Comparison of ENCODE assay signal across 8 cellular contexts in genomic region chr12:121229879-121230537, GRCh38. TPM values are rescaled to one million over a fixed set of nuclear protein-coding genes. Genes with fewer than 3 reads are reported as not detected.
DNase-seq lines count a peak whose midpoint lies in the region; ATAC-seq and TF ChIP-seq lines count a peak whose summit lies in the region.
"Not testable (repeated sequence)": the region's sequence is repeated elsewhere in the genome, so short reads cannot be mapped to it uniquely, and the experiment has no call there.

No MANE protein-coding gene starts in this region.

- peak overlapping the region; percentile 29 to 76 (median 70) for H3K27ac ChIP-seq in esophagus squamous epithelium
- H3K27ac ChIP-seq in lung (ENCODE audit: low read depth in 1 of 2, low read length in 1 of 2), result not testable (repeated sequence)

- H3K36me3 Mint-ChIP-seq in T-helper 17 cell (ENCODE audit: low read depth), result not testable (repeated sequence)

- H3K4me1 Mint-ChIP-seq in T-helper 17 cell, result not testable (repeated sequence)

- H3K27me3 ChIP-seq in HAP-1 (ENCODE audit: low read depth); esophagus squamous epithelium; lung (ENCODE audit: control insufficient read depth, insufficient read depth): not testable (repeated sequence)

- 29 to 45% methylated on average over 16 to 19 of the region's 19 CpGs for WGBS in esophagus squamous epithelium, 2 donors
- 40 to 44% methylated on average over 19 of the region's 19 CpGs for WGBS in lung, 2 donors

- ATAC-seq in T-helper 17 cell (peak; percentile 75), lung (ENCODE audit: insufficient read depth, low FRiP score) (peak; percentile 67)

- H3K9me3 ChIP-seq in HAP-1; T-helper 17 cell (ENCODE audit: control insufficient read depth, low read length, poor library complexity, severe bottlenecking); esophagus squamous epithelium; lung (ENCODE audit: control insufficient read depth in 2 of 2, insufficient read depth in 1 of 2, low read length in 1 of 2): not testable (repeated sequence)

- DNase-seq in C1 segment of cervical spinal cord (lab: John Stamatoyannopoulos, UW), result peak in 11 of 14 donors; percentile 7 to 70 (median 32)
- peak; percentile 59 to 91 for DNase-seq in HAP-1 (ENCODE audit: low spot score in 2 of 2)
- peak; percentile 46 for DNase-seq in NCI-H2196 (lab: John Stamatoyannopoulos, UW; ENCODE audit: unreplicated experiment)
- DNase-seq in T-helper 17 cell, result peak; percentile 38 to 45 (median 45)
- DNase-seq in activated gamma-delta T cell treated with Interleukin-2 at 50 U/mL for 16 hours, result peak; percentile 53
- not testable (repeated sequence) for DNase-seq in esophagus squamous epithelium (lab: John Stamatoyannopoulos, UW)
- DNase-seq in lung (ENCODE audit: low spot score), result peak; percentile 69
- DNase-seq in stimulated activated CD4-positive, alpha-beta T cell treated with anti-CD3 and anti-CD28 coated beads, Interleukin-1b, Interleukin-23, amount 100 ng/mL, for 4 hours (ENCODE audit: low read depth in 2 of 2), result peak; percentile 42 to 49

- H3K4me3 Mint-ChIP-seq in T-helper 17 cell, result peak overlapping the region; percentile 36

- H3K4me3 ChIP-seq in HAP-1, esophagus squamous epithelium, lung: not testable (repeated sequence)

- not testable (repeated sequence) for TF ChIP-seq POLR2A in esophagus squamous epithelium (IDR thresholded peaks at IDR 0.05)

- H3K36me3 ChIP-seq in HAP-1 (replicated peaks), result not testable (repeated sequence)
- H3K36me3 ChIP-seq in esophagus squamous epithelium (peaks cover 0 to 47% (median 7%) of the 10 kb centered on the region in 3 donors), lung (ENCODE audit: control insufficient read depth in 2 of 2, insufficient read depth in 2 of 2, low read length in 2 of 2) (peaks cover 0 to 34% of the 10 kb centered on the region in 2 donors)

- intact Hi-C loops in esophagus squamous epithelium (cut with DNase I), result not testable (repeated sequence)

- H3K27ac Mint-ChIP-seq in T-helper 17 cell, result peak overlapping the region; percentile 56

- H3K27me3 Mint-ChIP-seq in T-helper 17 cell, result not testable (repeated sequence)

- in situ Hi-C loops in HAP-1 (cut with MboI; ENCODE audit: low sequenced_read_pairs), result not testable (repeated sequence)

- TF ChIP-seq CTCF in esophagus squamous epithelium (IDR thresholded peaks at IDR 0.05) (peak; percentile 68 to 85 (median 76)), lung (IDR thresholded peaks at IDR 0.05; ENCODE audit: control extremely low read depth, extremely low read depth) (peak; percentile 68)

- H3K4me1 ChIP-seq in HAP-1; lung (ENCODE audit: control insufficient read depth in 2 of 2, insufficient read depth in 2 of 2, low read length in 2 of 2): not testable (repeated sequence)
- H3K4me1 ChIP-seq in esophagus squamous epithelium, result peaks cover 20 to 40% (median 22%) of the 10 kb centered on the region in 3 donors

RNA-seq across cellular contexts. Expression of gene P2RX4, which starts 20.1 kb away (rescaled TPM):
- total RNA-seq in T-helper 17 cell, result 10 to 100 TPM; 42.8 to 53.5 TPM
- total RNA-seq in esophagus squamous epithelium, result 10 to 100 TPM; 13.0 to 32.3 (median 19.9) TPM
- 10 to 100 TPM; 38.7 to 60.4 TPM for total RNA-seq in lung
- polyA plus RNA-seq in lung, result 10 to 100 TPM; 29.5 to 54.1 TPM
